In genomic region chr19:10104665-10105221, GRCh38 we compare ENCODE assay signal across 8 cellular contexts. TPM values are rescaled to one million over a fixed set of nuclear protein-coding genes. Genes with fewer than 3 reads are reported as not detected.
DNase-seq lines count a peak whose midpoint lies in the region; ATAC-seq and TF ChIP-seq lines count a peak whose summit lies in the region.

No MANE protein-coding gene starts in this region.

- no peaks in the 10 kb centered on the region for H3K27me3 Mint-ChIP-seq in naive thymus-derived CD4-positive, alpha-beta T cell

- peaks cover 15 to 29% (median 20%) of the 10 kb centered on the region in 3 experiments for H3K36me3 ChIP-seq in naive thymus-derived CD4-positive, alpha-beta T cell (ENCODE audit: control insufficient read depth in 2 of 3, insufficient read depth in 3 of 3, low read length in 3 of 3)

- H3K9me3 Mint-ChIP-seq in naive thymus-derived CD4-positive, alpha-beta T cell = peaks cover 0 to 2% (median 0%) of the 10 kb centered on the region in 11 donors

- H3K9me3 ChIP-seq in naive thymus-derived CD4-positive, alpha-beta T cell (ENCODE audit: control insufficient read depth in 2 of 3, low read length in 3 of 3) = no peaks in the 10 kb centered on the region

- H3K4me3 Mint-ChIP-seq in naive thymus-derived CD4-positive, alpha-beta T cell = peak overlapping the region; percentile 65 to 91 (median 84)

- TF ChIP-seq CTCF in foreskin fibroblast (IDR thresholded peaks at IDR 0.05; ENCODE audit: low read depth, low read length) = no peak

- ATAC-seq in GM19372 (IDR thresholded peaks at IDR 0.05; ENCODE audit: low read depth, unreplicated experiment) (peak; percentile 45), HG03469 (IDR thresholded peaks at IDR 0.05; ENCODE audit: unreplicated experiment) (peak; percentile 30), HG02588 (IDR thresholded peaks at IDR 0.05; ENCODE audit: unreplicated experiment) (no peak)
- peak; percentile 79 for ATAC-seq in naive thymus-derived CD4-positive, alpha-beta T cell

- no peaks in the 10 kb centered on the region for H3K27me3 ChIP-seq in naive thymus-derived CD4-positive, alpha-beta T cell (ENCODE audit: control insufficient read depth in 2 of 2, insufficient read depth in 2 of 2, low read length in 2 of 2)

- H3K4me1 Mint-ChIP-seq in naive thymus-derived CD4-positive, alpha-beta T cell = peaks cover 32 to 67% (median 50%) of the 10 kb centered on the region in 7 donors

- peaks cover 51 to 66% of the 10 kb centered on the region in 2 donors for H3K4me1 ChIP-seq in naive thymus-derived CD4-positive, alpha-beta T cell (ENCODE audit: control insufficient read depth in 2 of 2, insufficient read depth in 2 of 2, low read length in 2 of 2)

- POLR2A ChIA-PET in naive thymus-derived CD4-positive, alpha-beta T cell (lab: Charles Lee) = interaction anchor here (0.6 to 7.0 kb wide), 13 partner anchors 8 to 1581 kb away, joined by 3 to 85 read pairs (median 5); partner anchors contain the start of genes DNMT1 and EIF3G

- peaks cover 0 to 18% (median 10%) of the 10 kb centered on the region in 5 donors for H3K36me3 Mint-ChIP-seq in naive thymus-derived CD4-positive, alpha-beta T cell

- DNase-seq in activated T-cell treated with anti-CD3 and anti-CD28 coated beads for 24 hours (ENCODE audit: low read depth) = peak; percentile 71
- DNase-seq in naive thymus-derived CD4-positive, alpha-beta T cell = peak in 8 of 9 donors; percentile 63 to 88 (median 82)
- DNase-seq in ureter (ENCODE audit: low spot score) = no peak
- no peak for DNase-seq in foreskin fibroblast
- no peak for DNase-seq in NCI-H524 treated with DMSO at 0.1 percent for 48 hours (lab: John Stamatoyannopoulos, UW)

- CTCF ChIA-PET in naive thymus-derived CD4-positive, alpha-beta T cell (lab: Charles Lee) = interaction anchor here (0.6 to 3.2 kb wide), 4 partner anchors 9 to 153 kb away, joined by 3 to 15 read pairs (median 6); no protein-coding TSS in a partner anchor

- H3K27ac Mint-ChIP-seq in naive thymus-derived CD4-positive, alpha-beta T cell = peak overlapping the region; percentile 92 to 98 (median 97)

- H3K27ac ChIP-seq in naive thymus-derived CD4-positive, alpha-beta T cell (ENCODE audit: low read depth, low read length) = peak overlapping the region; percentile 86

- H3K4me3 ChIP-seq in naive thymus-derived CD4-positive, alpha-beta T cell (ENCODE audit: low read length) = peak overlapping the region; percentile 51
- no peak overlapping the region for H3K4me3 ChIP-seq in foreskin fibroblast (ENCODE audit: low read depth in 1 of 2, low read length in 2 of 2)

- intact Hi-C loops in naive thymus-derived CD4-positive, alpha-beta T cell (cut with micrococcal nuclease) = loop anchor here (1.0 to 10.0 kb wide), 7 partner anchors 8 to 1590 kb away; partner anchors contain the start of genes CDKN2D (in 1 of the 2), DNMT1 (in 1 of the 2), KRI1 (in 1 of the 2) and MRPL4 (in 1 of the 2)

RNA-seq across cellular contexts. Expression of gene PPAN, which starts 1.4 kb away (rescaled TPM):
- 100 to 1,000 TPM in 4 of 5 experiments, 10 to 100 TPM in 1; 87.6 to 122 (median 109) TPM for total RNA-seq in naive thymus-derived CD4-positive, alpha-beta T cell
- 10 to 100 TPM; 24.9 to 46.6 TPM for polyA plus RNA-seq in naive thymus-derived CD4-positive, alpha-beta T cell
- total RNA-seq in ureter = 78.6 TPM

RNA-seq across cellular contexts. Expression of gene ANGPTL6, which starts 2.3 kb away (rescaled TPM):
- 1 to 10 TPM in 3 of 5 experiments, under 1 TPM in 2; 0.68 to 1.7 (median 1.0) TPM for total RNA-seq in naive thymus-derived CD4-positive, alpha-beta T cell
- polyA plus RNA-seq in naive thymus-derived CD4-positive, alpha-beta T cell = under 1 TPM; 0.23 to 0.48 TPM
- 0.81 TPM for total RNA-seq in ureter

RNA-seq across cellular contexts. Expression of gene P2RY11, which starts 6.8 kb away (rescaled TPM):
- 10 to 100 TPM; 41.0 to 89.3 (median 58.9) TPM for total RNA-seq in naive thymus-derived CD4-positive, alpha-beta T cell
- polyA plus RNA-seq in naive thymus-derived CD4-positive, alpha-beta T cell = 1 to 10 TPM; 2.7 to 3.1 TPM
- total RNA-seq in ureter = 25.6 TPM

RNA-seq across cellular contexts. Expression of gene EIF3G, which starts 15.0 kb away (rescaled TPM):
- total RNA-seq in naive thymus-derived CD4-positive, alpha-beta T cell = 100 to 1,000 TPM; 242 to 356 (median 328) TPM
- 100 to 1,000 TPM; 240 to 294 TPM for polyA plus RNA-seq in naive thymus-derived CD4-positive, alpha-beta T cell
- total RNA-seq in ureter = 238 TPM

RNA-seq across cellular contexts. Expression of gene SHFL, which starts 18.6 kb away (rescaled TPM):
- 100 to 1,000 TPM in 3 of 5 experiments, 10 to 100 TPM in 2; 67.8 to 112 (median 102) TPM for total RNA-seq in naive thymus-derived CD4-positive, alpha-beta T cell
- polyA plus RNA-seq in naive thymus-derived CD4-positive, alpha-beta T cell = 10 to 100 TPM; 37.0 to 52.0 TPM
- 44.6 TPM for total RNA-seq in ureter

Comparison
In these comparisons a context has a peak if more than half of its experiments do, and no peak if none do; other contexts are left out.
1. DNase-seq: peak in activated T-cell treated with anti-CD3 and anti-CD28 coated beads for 24 hours (single experiment) and naive thymus-derived CD4-positive, alpha-beta T cell (8 of 9); none in ureter (single experiment), foreskin fibroblast (0 of 2) and NCI-H524 treated with DMSO at 0.1 percent for 48 hours (single experiment).